ENCODE assay signal across 21 cellular contexts in the genomic region with DNA sequence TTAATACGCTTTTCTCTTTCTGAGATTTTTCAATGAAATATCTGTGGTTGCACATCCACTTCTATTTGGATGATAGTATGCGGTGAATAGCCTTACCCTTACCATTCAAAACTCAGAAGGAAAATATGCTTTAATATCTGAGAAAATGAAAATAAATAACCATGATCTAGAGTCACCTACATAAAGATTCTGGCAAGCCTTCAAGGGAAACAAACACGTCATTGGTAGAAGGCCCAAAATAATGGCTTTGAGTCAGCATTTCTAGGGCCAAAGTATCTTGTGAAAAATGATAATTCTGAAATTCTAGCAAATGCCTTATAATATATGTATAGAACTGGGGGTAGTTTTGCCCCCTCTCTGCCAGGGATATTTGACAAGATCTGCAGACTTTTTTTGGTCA. TPM values are rescaled to one million over a fixed set of nuclear protein-coding genes. Genes with fewer than 3 reads are reported as not detected.
DNase-seq lines count a peak whose midpoint lies in the region; ATAC-seq, FAIRE-seq and TF ChIP-seq lines count a peak whose summit lies in the region.
"Had no signal": no experiment of that assay in that cellular context is flagged by ENCODE, and none has a peak within 500 bp of the region (broad histone marks: within the 10 kb centered on the region; RNA-seq: fewer than 3 reads in every experiment).

No MANE protein-coding gene starts in this region.

- CTCF ChIA-PET in activated CD4-positive, alpha-beta T cell treated with anti-CD3 and anti-CD28 coated beads, Interleukin-2, amount 10 ng/mL, durations not matched to agents 7 days and 5 days (lab: Charles Lee): no interaction called here

- no peak overlapping the region for H3K4me2 ChIP-seq in astrocyte (ENCODE audit: low read length)
- H3K4me2 ChIP-seq: SK-N-SH had no signal

- no peaks in the 10 kb centered on the region for H3K9me3 Mint-ChIP-seq in activated CD4-positive, alpha-beta T cell treated with anti-CD3 and anti-CD28 coated beads, Interleukin-2, amount 10 ng/mL, durations not matched to agents 7 days and 5 days
- H3K9me3 Mint-ChIP-seq in astrocyte (ENCODE audit: unreplicated experiment): no peaks in the 10 kb centered on the region
- H3K9me3 Mint-ChIP-seq: CD4-positive, alpha-beta memory T cell had no signal

- H3K27me3 ChIP-seq in astrocyte (ENCODE audit: insufficient read depth, low read length): no peaks in the 10 kb centered on the region
- H3K27me3 ChIP-seq: Peyer's patch had no signal

- H3K27me3 Mint-ChIP-seq in activated CD4-positive, alpha-beta T cell treated with anti-CD3 and anti-CD28 coated beads, Interleukin-2, amount 10 ng/mL, durations not matched to agents 7 days and 5 days: no peaks in the 10 kb centered on the region
- H3K27me3 Mint-ChIP-seq in astrocyte (ENCODE audit: low read depth, unreplicated experiment): no peaks in the 10 kb centered on the region
- H3K27me3 Mint-ChIP-seq: CD4-positive, alpha-beta memory T cell had no signal

- no peak overlapping the region for H2AFZ ChIP-seq in astrocyte (ENCODE audit: low read depth, low read length)

- ATAC-seq in GM18858 (IDR thresholded peaks at IDR 0.05; ENCODE audit: unreplicated experiment) (no peak), left colon (no peak)

- peak overlapping the region; percentile 9 for H3K27ac Mint-ChIP-seq in activated CD4-positive, alpha-beta T cell treated with anti-CD3 and anti-CD28 coated beads, Interleukin-2, amount 10 ng/mL, durations not matched to agents 7 days and 5 days
- H3K27ac Mint-ChIP-seq in astrocyte (ENCODE audit: unreplicated experiment): no peak overlapping the region
- H3K27ac Mint-ChIP-seq: CD4-positive, alpha-beta memory T cell had no signal

- peaks cover 23% of the 10 kb centered on the region for H3K4me1 Mint-ChIP-seq in activated CD4-positive, alpha-beta T cell treated with anti-CD3 and anti-CD28 coated beads, Interleukin-2, amount 10 ng/mL, durations not matched to agents 7 days and 5 days
- peaks cover 5% of the 10 kb centered on the region for H3K4me1 Mint-ChIP-seq in astrocyte (ENCODE audit: low read depth, unreplicated experiment)

- H3K27ac ChIP-seq in astrocyte (ENCODE audit: low read depth, low read length): no peak overlapping the region
- H3K27ac ChIP-seq: Peyer's patch had no signal

- H3K79me2 ChIP-seq in astrocyte (ENCODE audit: insufficient read depth, low read length): no peaks in the 10 kb centered on the region

- no peak for TF ChIP-seq CTCF in astrocyte (IDR thresholded peaks at IDR 0.05; ENCODE audit: insufficient read depth, low read depth, low read length)
- no peak for TF ChIP-seq CTCF in fibroblast of villous mesenchyme (IDR thresholded peaks at IDR 0.05; ENCODE audit: insufficient read depth, low read depth, low read length)

- POLR2A ChIA-PET in activated CD4-positive, alpha-beta T cell treated with anti-CD3 and anti-CD28 coated beads, Interleukin-2, amount 10 ng/mL, durations not matched to agents 7 days and 5 days (lab: Charles Lee): interaction anchor here (0.6 kb wide), 1 partner anchor 1643 kb away, joined by 11 read pairs; no protein-coding TSS in a partner anchor

- no peak overlapping the region for H3K9ac ChIP-seq in astrocyte (ENCODE audit: low read length)
- H3K9ac ChIP-seq: SK-N-SH had no signal

- H3K4me1 ChIP-seq in astrocyte (ENCODE audit: insufficient read depth, low read length): no peaks in the 10 kb centered on the region
- H3K4me1 ChIP-seq: Peyer's patch had no signal

- no peak for DNase-seq in activated CD4-positive, alpha-beta T cell treated with anti-CD3 and anti-CD28 coated beads, Interleukin-2, amount 10 ng/mL, durations not matched to agents 7 days and 5 days
- DNase-seq in activated CD4-positive, alpha-beta T cell treated with anti-CD3 and anti-CD28 coated beads for 1 hour: no peak
- DNase-seq in astrocyte (ENCODE audit: low read depth) (peak; percentile 59), fibroblast of villous mesenchyme (ENCODE audit: low read depth) (peak; percentile 63), AG20443 (ENCODE audit: low spot score) (no peak), posterior vena cava (ENCODE audit: low spot score) (no peak), left colon (no peak)
- DNase-seq: 8988T; CD4-positive, alpha-beta memory T cell; DND-41; H7; Kasumi-1; MV-4-11; NCI-H1417 treated with DMSO at 0.1 percent for 48 hours; NCI-H2029 treated with DMSO at 0.1 percent for 48 hours; NCI-H510A; NCI-H82; Peyer's patch; Right ventricle myocardium superior; SK-N-SH had no signal

- no peaks in the 10 kb centered on the region for H4K20me1 ChIP-seq in astrocyte (ENCODE audit: insufficient read depth, low read length)

- no peak overlapping the region for H3K4me3 Mint-ChIP-seq in activated CD4-positive, alpha-beta T cell treated with anti-CD3 and anti-CD28 coated beads, Interleukin-2, amount 10 ng/mL, durations not matched to agents 7 days and 5 days
- no peak overlapping the region for H3K4me3 Mint-ChIP-seq in astrocyte (ENCODE audit: unreplicated experiment)
- H3K4me3 Mint-ChIP-seq: CD4-positive, alpha-beta memory T cell had no signal

- H3K9me3 ChIP-seq in astrocyte (ENCODE audit: insufficient read depth, low read depth, low read length): no peaks in the 10 kb centered on the region
- H3K9me3 ChIP-seq: Peyer's patch, SK-N-SH had no signal

- peaks cover 53% of the 10 kb centered on the region for H3K36me3 Mint-ChIP-seq in activated CD4-positive, alpha-beta T cell treated with anti-CD3 and anti-CD28 coated beads, Interleukin-2, amount 10 ng/mL, durations not matched to agents 7 days and 5 days (ENCODE audit: low read depth)
- H3K36me3 Mint-ChIP-seq in astrocyte (ENCODE audit: low read depth, unreplicated experiment): peaks cover 6% of the 10 kb centered on the region

- intact Hi-C loops in posterior vena cava (cut with DNase I): no loop called here
- intact Hi-C loops in left colon (cut with DNase I, micrococcal nuclease): no loop called here

- H3K4me3 ChIP-seq in astrocyte (ENCODE audit: insufficient read depth, low read depth, low read length): no peak overlapping the region
- no peak overlapping the region for H3K4me3 ChIP-seq in fibroblast of villous mesenchyme (ENCODE audit: low read depth, low read length)
- H3K4me3 ChIP-seq: Peyer's patch had no signal

- FAIRE-seq in astrocyte (lab: Jason Lieb, UNC): no peak

- H3K36me3 ChIP-seq in astrocyte (ENCODE audit: insufficient read depth, low read length): peaks cover 2% of the 10 kb centered on the region

RNA-seq across cellular contexts. Expression of gene PLSCR1, which starts 15.5 kb away (rescaled TPM):
- total RNA-seq in activated CD4-positive, alpha-beta T cell treated with anti-CD3 and anti-CD28 coated beads, Interleukin-2, amount 10 ng/mL, durations not matched to agents 7 days and 5 days: 100 to 1,000 TPM; 137 to 146 TPM
- total RNA-seq in astrocyte: 178 and 217 TPM in 2 replicates
- total RNA-seq in fibroblast of villous mesenchyme: 32.2 and 34.5 TPM in 2 replicates
- 10 to 100 TPM; 72.1 to 95.5 TPM for total RNA-seq in posterior vena cava
- total RNA-seq in left colon: 100 to 1,000 TPM; 168 to 292 TPM

RNA-seq across cellular contexts. Expression of gene PLSCR2, which starts 59.6 kb away (rescaled TPM):
- total RNA-seq in activated CD4-positive, alpha-beta T cell treated with anti-CD3 and anti-CD28 coated beads, Interleukin-2, amount 10 ng/mL, durations not matched to agents 7 days and 5 days: under 1 TPM in 1 of 2 experiments, not detected in 1; 0.35 TPM
- total RNA-seq in astrocyte: not detected in 2 replicates
- 0.43 TPM in 1 of 2 replicates, not detected in the other for total RNA-seq in fibroblast of villous mesenchyme
- total RNA-seq in posterior vena cava: under 1 TPM in 1 of 2 donors, not detected in 1; 0.43 TPM
- 1 to 10 TPM in 1 of 2 donors, under 1 TPM in 1; 0.70 to 2.7 TPM for total RNA-seq in left colon
- total RNA-seq: Peyer's patch, Right ventricle myocardium superior had no signal

Comparison
In these comparisons a context has a peak if more than half of its experiments do, and no peak if none do; other contexts are left out.
1. DNase-seq: peak in astrocyte (single experiment) and fibroblast of villous mesenchyme (single experiment); none in activated CD4-positive, alpha-beta T cell treated with anti-CD3 and anti-CD28 coated beads, Interleukin-2, amount 10 ng/mL, durations not matched to agents 7 days and 5 days (single experiment), activated CD4-positive, alpha-beta T cell treated with anti-CD3 and anti-CD28 coated beads for 1 hour (single experiment), AG20443 (single experiment), posterior vena cava (single experiment) and left colon (0 of 2).